In the genomic region with DNA sequence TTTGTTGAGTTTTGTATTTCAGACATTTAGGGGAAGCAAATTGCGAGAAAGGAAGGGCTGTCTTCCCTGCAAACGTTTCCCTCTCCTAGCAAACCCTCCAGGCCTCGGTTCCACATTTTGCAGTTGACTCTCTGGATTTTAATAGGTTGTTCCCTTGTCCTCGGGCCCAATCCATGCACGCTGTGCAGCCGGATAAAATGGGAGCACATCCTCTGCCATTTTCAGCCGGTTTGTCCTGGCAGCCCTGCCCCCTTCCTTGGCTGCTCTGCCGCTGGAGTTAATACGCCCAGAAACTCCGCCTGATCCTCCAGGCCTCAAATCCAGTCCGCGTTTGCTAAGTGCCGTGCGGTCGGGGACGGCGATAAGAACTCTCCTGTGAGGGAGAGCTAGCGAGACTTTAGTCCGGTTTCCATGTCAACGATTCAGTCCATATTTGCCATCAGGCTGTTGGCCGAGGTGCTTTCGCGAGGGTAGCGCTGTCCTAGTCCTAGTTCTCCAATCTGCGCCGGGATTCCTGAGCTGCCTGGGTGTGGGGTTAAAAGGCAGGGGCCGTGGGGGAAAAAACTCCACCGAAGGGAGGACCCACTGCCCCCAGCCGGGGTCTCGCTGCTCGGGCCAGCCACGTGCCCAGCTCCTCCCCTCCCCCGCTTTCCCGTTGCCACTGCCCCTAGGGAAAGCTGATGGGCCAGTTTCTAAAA, we compare ENCODE assay signal across 8 cellular contexts. TPM values are rescaled to one million over a fixed set of nuclear protein-coding genes. Genes with fewer than 3 reads are reported as not detected.
A peak's percentile ranks its signal among the peaks of the same experiment; 100 is the strongest.
DNase-seq lines count a peak whose midpoint lies in the region; ATAC-seq and TF ChIP-seq lines count a peak whose summit lies in the region.

No MANE protein-coding gene starts in this region.

- peak overlapping the region; percentile 83 for H3K27ac ChIP-seq in mammary epithelial cell (ENCODE audit: insufficient read depth, low read depth, low read length)
- H3K27ac ChIP-seq in iPS-20b (ENCODE audit: low read length) = peak overlapping the region; percentile 71

- H3K36me3 ChIP-seq in mammary epithelial cell (ENCODE audit: insufficient read depth, low read length) = no peaks in the 10 kb centered on the region
- H3K36me3 ChIP-seq in iPS-20b (ENCODE audit: insufficient read depth, low read depth, low read length) = no peaks in the 10 kb centered on the region
- H3K36me3 ChIP-seq in skeletal muscle satellite cell (ENCODE audit: insufficient read depth, low read length) = no peaks in the 10 kb centered on the region

- no peaks in the 10 kb centered on the region for H3K27me3 ChIP-seq in mammary epithelial cell (ENCODE audit: insufficient read depth, low read length)
- H3K27me3 ChIP-seq in iPS-20b (ENCODE audit: insufficient read depth, low read length) = peaks cover 13% of the 10 kb centered on the region; the same call in 1 of the 2 replicates
- no peaks in the 10 kb centered on the region for H3K27me3 ChIP-seq in skeletal muscle satellite cell (ENCODE audit: control insufficient read depth, insufficient read depth, low read length)

- no peaks in the 10 kb centered on the region for H3K9me3 ChIP-seq in mammary epithelial cell (replicated peaks; ENCODE audit: insufficient read depth, low read length)
- H3K9me3 ChIP-seq in iPS-20b (ENCODE audit: insufficient read depth, low read depth, low read length) = no peaks in the 10 kb centered on the region
- no peaks in the 10 kb centered on the region for H3K9me3 ChIP-seq in skeletal muscle satellite cell (replicated peaks; ENCODE audit: low read length)

- DNase-seq in GM04503 (ENCODE audit: low read depth) = peak; percentile 96
- peak; percentile 97 for DNase-seq in NCI-H2196 treated with DMSO at 0.1 percent for 48 hours (lab: John Stamatoyannopoulos, UW; ENCODE audit: unreplicated experiment)
- peak; percentile 99 for DNase-seq in mammary epithelial cell

- under 1% methylated on average over 27 of the region's 34 CpGs for WGBS in mammary epithelial cell (ENCODE audit: low coverage, missing lambda C conversion rate)

- intact Hi-C loops in mammary epithelial cell (cut with micrococcal nuclease) = loop anchor here (1.0 kb wide), 2 partner anchors 16 to 91 kb away; no protein-coding TSS in a partner anchor

- H3K9ac ChIP-seq in mammary epithelial cell (ENCODE audit: insufficient read depth, low read length) (peak overlapping the region; percentile 73), iPS-20b (ENCODE audit: low read depth, low read length) (peak overlapping the region; percentile 87), skeletal muscle satellite cell (ENCODE audit: low read depth, low read length) (peak overlapping the region; percentile 80)

- CTCF ChIA-PET in mammary epithelial cell (lab: Charles Lee; ENCODE audit: low non-redundant PET) = interaction anchor here (0.6 to 1.1 kb wide), 2 partner anchors 15 to 139 kb away, joined by 6 to 11 read pairs; no protein-coding TSS in a partner anchor

- TF ChIP-seq CTCF in WI38 (IDR thresholded peaks at IDR 0.05; ENCODE audit: low read depth, low read length) (no peak), mammary epithelial cell (conservative IDR thresholded peaks at IDR 0.05 in 1 of 2, IDR thresholded peaks at IDR 0.05 in 1 of 2; ENCODE audit: extremely low read depth in 1 of 2, insufficient read depth in 1 of 2, low read depth in 1 of 2, low read length in 2 of 2) (no peak)

- H3K79me2 ChIP-seq in mammary epithelial cell (ENCODE audit: insufficient read depth, low read length) = peaks cover 20% of the 10 kb centered on the region

- H2AFZ ChIP-seq in mammary epithelial cell (ENCODE audit: low read depth, low read length) = peak overlapping the region; percentile 93

- BruUV-seq in mammary epithelial cell (replicated peaks; lab: Mats Ljungman, UMichigan) = no TSS peak

- H3K4me2 ChIP-seq in mammary epithelial cell (ENCODE audit: insufficient read depth, low read depth, low read length) (peak overlapping the region; percentile 88), skeletal muscle satellite cell (ENCODE audit: low read length) (peak overlapping the region; percentile 88)

- peaks cover 27% of the 10 kb centered on the region for H3K4me1 ChIP-seq in mammary epithelial cell (ENCODE audit: insufficient read depth, low read length)
- peaks cover 20% of the 10 kb centered on the region; the same call in 1 of the 2 replicates for H3K4me1 ChIP-seq in iPS-20b (ENCODE audit: insufficient read depth, low read length)
- peaks cover 22% of the 10 kb centered on the region for H3K4me1 ChIP-seq in skeletal muscle satellite cell (ENCODE audit: control insufficient read depth, insufficient read depth, low read length)

- ATAC-seq in HG03066 (IDR thresholded peaks at IDR 0.05; ENCODE audit: low read depth, unreplicated experiment) (peak; percentile 37), GM18511 (IDR thresholded peaks at IDR 0.05; ENCODE audit: unreplicated experiment) (no peak)

- peak overlapping the region; percentile 63 for H3K4me3 ChIP-seq in WI38 (ENCODE audit: low read depth, low read length)
- peak overlapping the region; percentile 52 to 59 (median 58) for H3K4me3 ChIP-seq in mammary epithelial cell (replicated peaks in 1 of 3; ENCODE audit: insufficient read depth in 1 of 3, low read depth in 2 of 3, low read length in 3 of 3)
- H3K4me3 ChIP-seq in iPS-20b (ENCODE audit: low read length) = peak overlapping the region; percentile 82
- peak overlapping the region; percentile 72 for H3K4me3 ChIP-seq in skeletal muscle satellite cell (ENCODE audit: low read length)

- dilution Hi-C loops in mammary epithelial cell (cut with HindIII; ENCODE audit: low sequenced_read_pairs) = no loop called here

- no peaks in the 10 kb centered on the region for H4K20me1 ChIP-seq in mammary epithelial cell (ENCODE audit: insufficient read depth, low read length)

- in situ Hi-C loops in mammary epithelial cell (cut with MboI; ENCODE audit: low sequenced_read_pairs in 2 of 2) = no loop called here

RNA-seq across cellular contexts. Expression of a gene that starts 2.9 kb away (rescaled TPM):
- 10 to 100 TPM; 29.7 to 50.4 TPM for total RNA-seq in mammary epithelial cell
- polyA plus RNA-seq in mammary epithelial cell = 16.1 TPM
- 76.0 TPM for polyA minus RNA-seq in mammary epithelial cell
- total RNA-seq in skeletal muscle satellite cell (2012; rRNA removed) = 16.8 and 18.0 TPM in 2 replicates
